ENCODE assay signal across 12 cellular contexts in genomic region chr13:94305463-94305862, GRCh38.
DNase-seq lines count a peak whose midpoint lies in the region; ATAC-seq, FAIRE-seq and TF ChIP-seq lines count a peak whose summit lies in the region.
"Had no signal": no experiment of that assay in that cellular context is flagged by ENCODE, and none has a peak within 500 bp of the region (broad histone marks: within the 10 kb centered on the region; RNA-seq: fewer than 3 reads in every experiment).

No MANE protein-coding gene starts in this region.

- H3K4me2 ChIP-seq in IMR-90 (ENCODE audit: low read depth, low read length) (no peak overlapping the region), GM12878 (ENCODE audit: control insufficient read depth, insufficient read depth) (no peak overlapping the region)

- in situ Hi-C loops in IMR-90 (cut with MboI; ENCODE audit: low sequenced_read_pairs) (no loop called here), GM12878 (cut with MboI) (no loop called here)

- SMC1A ChIA-PET in GM12878 (lab: Charles Lee; ENCODE audit: uncharacterized antibody, unreplicated experiment) = no interaction called here

- H3K9me3 ChIP-seq in IMR-90 (ENCODE audit: control insufficient read depth, insufficient read depth, low read length) = no peaks in the 10 kb centered on the region
- no peaks in the 10 kb centered on the region for H3K9me3 ChIP-seq in GM12878 (replicated peaks; ENCODE audit: control insufficient read depth, insufficient read depth, low read length)
- no peaks in the 10 kb centered on the region for H3K9me3 ChIP-seq in effector memory CD4-positive, alpha-beta T cell (ENCODE audit: control insufficient read depth, low read length)
- H3K9me3 ChIP-seq: spleen had no signal

- TF ChIP-seq POLR2A in IMR-90 (IDR thresholded peaks at IDR 0.05; ENCODE audit: low read depth, low read length) = no peak
- TF ChIP-seq POLR2A in GM12878 (IDR thresholded peaks at IDR 0.05; ENCODE audit: low read depth, low read length) = no peak

- no peak overlapping the region for H2BK120ac ChIP-seq in IMR-90 (ENCODE audit: low read depth, low read length)

- H4K20me1 ChIP-seq in IMR-90 (ENCODE audit: insufficient read depth, low read length) (no peaks in the 10 kb centered on the region), GM12878 (ENCODE audit: control insufficient read depth, insufficient read depth) (no peaks in the 10 kb centered on the region)

- intact Hi-C loops in IMR-90 (cut with micrococcal nuclease) (loop anchor here (5.0 kb wide), 1 partner anchor 53 kb away; no protein-coding TSS in a partner anchor), GM12878 (cut with micrococcal nuclease; ENCODE audit: unreplicated experiment) (no loop called here), left cardiac atrium (cut with DNase I) (no loop called here)

- H3K4me3 ChIP-seq in IMR-90 (ENCODE audit: insufficient read depth, low read depth, low read length) = no peak overlapping the region
- H3K4me3 ChIP-seq in GM12878 = no peak overlapping the region
- no peak overlapping the region for H3K4me3 ChIP-seq in effector memory CD4-positive, alpha-beta T cell (ENCODE audit: insufficient read depth, low read depth, low read length, poor library complexity, severe bottlenecking)
- H3K4me3 ChIP-seq: spleen had no signal

- no peaks in the 10 kb centered on the region for H3K79me2 ChIP-seq in GM12878 (ENCODE audit: control insufficient read depth, insufficient read depth, low read length)

- dilution Hi-C loops in IMR-90 (cut with HindIII; ENCODE audit: low sequenced_read_pairs, unreplicated experiment) = no loop called here

- CTCF ChIA-PET in IMR-90 (lab: Yijun Ruan, JAX) = no interaction called here
- CTCF ChIA-PET in GM12878 (lab: Yijun Ruan, JAX) = no interaction called here

- H3K79me1 ChIP-seq in IMR-90 (ENCODE audit: low read depth in 1 of 2, low read length in 2 of 2) = no peaks in the 10 kb centered on the region

- H2BK15ac ChIP-seq in IMR-90 (ENCODE audit: low read depth, low read length) = no peak overlapping the region

- H3K4me1 ChIP-seq in IMR-90 (ENCODE audit: control insufficient read depth, insufficient read depth, low read length) (peaks cover 10% of the 10 kb centered on the region), GM12878 (ENCODE audit: control insufficient read depth, insufficient read depth, low read length) (no peaks in the 10 kb centered on the region)
- H3K4me1 ChIP-seq in effector memory CD4-positive, alpha-beta T cell (ENCODE audit: control insufficient read depth, insufficient read depth, low read length, poor library complexity, severe bottlenecking) = no peaks in the 10 kb centered on the region
- H3K4me1 ChIP-seq: spleen had no signal

- FAIRE-seq in GM12878 (lab: Jason Lieb, UNC) (no peak), D721Med (lab: Jason Lieb, UNC) (no peak)

- H2BK20ac ChIP-seq in IMR-90 (ENCODE audit: low read depth, low read length) = no peak overlapping the region

- H3K9me1 ChIP-seq in IMR-90 (ENCODE audit: insufficient read depth, low read length) = peaks cover 6% of the 10 kb centered on the region; the same call in 1 of the 2 replicates

- no peak overlapping the region for H2AK5ac ChIP-seq in IMR-90 (ENCODE audit: low read depth, low read length)

- no peak overlapping the region for H2AK9ac ChIP-seq in IMR-90 (replicated peaks; ENCODE audit: low read depth, low read length, poor library complexity)

- H3K23ac ChIP-seq in IMR-90 (ENCODE audit: low read depth, low read length) = no peak overlapping the region

- H4K5ac ChIP-seq in IMR-90 (ENCODE audit: low read depth, low read length) = no peak overlapping the region

- H3K9ac ChIP-seq in IMR-90 (ENCODE audit: low read depth, low read length) (no peak overlapping the region), GM12878 (ENCODE audit: control insufficient read depth, insufficient read depth, low read length) (no peak overlapping the region)

- H4K91ac ChIP-seq in IMR-90 (ENCODE audit: insufficient read depth, low read depth, low read length) = no peak overlapping the region

- H2BK5ac ChIP-seq in IMR-90 (ENCODE audit: low read depth, low read length, poor library complexity, severe bottlenecking) = no peak overlapping the region

- H3K27me3 ChIP-seq in IMR-90 (ENCODE audit: control insufficient read depth, insufficient read depth, low read length) = no peaks in the 10 kb centered on the region
- no peaks in the 10 kb centered on the region; a peak in 1 of 4 replicates for H3K27me3 ChIP-seq in GM12878 (replicated peaks in 1 of 2; ENCODE audit: control insufficient read depth in 2 of 2, insufficient read depth in 2 of 2, low read length in 1 of 2)
- no peaks in the 10 kb centered on the region for H3K27me3 ChIP-seq in effector memory CD4-positive, alpha-beta T cell (replicated peaks; ENCODE audit: control insufficient read depth, insufficient read depth, low read length, poor library complexity, severe bottlenecking)
- H3K27me3 ChIP-seq: spleen had no signal

- DNase-seq in IMR-90 (peak; percentile 90), GM12878 (ENCODE audit: low read depth, low spot score) (no peak), left cardiac atrium (no peak), superior temporal gyrus (ENCODE audit: extremely low spot score) (peak; percentile 47), D721Med (ENCODE audit: insufficient read length, low spot score) (no peak), activated gamma-delta T cell treated with Interleukin-2 at 50 U/mL for 16 hours (no peak)
- no peak for DNase-seq in effector memory CD4-positive, alpha-beta T cell
- DNase-seq: GOT3, Kasumi-1, spleen, T-helper 1 cell had no signal

- TF ChIP-seq CTCF in IMR-90 (conservative IDR thresholded peaks at IDR 0.05; ENCODE audit: low read depth, low read length) (no peak), GM12878 (IDR thresholded peaks at IDR 0.05 in 2 of 3, conservative IDR thresholded peaks at IDR 0.05 in 1 of 3; ENCODE audit: control insufficient read depth in 2 of 3, extremely low read depth in 1 of 3, insufficient read depth in 1 of 3, low read depth in 3 of 3, low read length in 3 of 3) (no peak), D721Med (IDR thresholded peaks at IDR 0.05; ENCODE audit: insufficient read depth, missing control alignments) (no peak)

- BruUV-seq in IMR-90 (replicated peaks; lab: Mats Ljungman, UMichigan) (no TSS peak), GM12878 (replicated peaks; lab: Mats Ljungman, UMichigan) (no TSS peak)

- H3K18ac ChIP-seq in IMR-90 (ENCODE audit: low read depth, low read length) = no peak overlapping the region

- RAD21 ChIA-PET in GM12878 (lab: Charles Lee; ENCODE audit: unreplicated experiment) = no interaction called here

- WGBS in IMR-90 (ENCODE audit: extremely low coverage in 2 of 2, insufficient read length in 1 of 2), 2 experiments = no CpG with 5 or more reads among the region's 1 CpG
- WGBS in GM12878 (ENCODE audit: insufficient coverage, insufficient replicate concordance, low lambda C conversion rate, missing lambda C conversion rate) = 15% methylated on average over 1 of the region's 1 CpG

- POLR2A ChIA-PET in IMR-90 (lab: Charles Lee; ENCODE audit: unreplicated experiment) (no interaction called here), GM12878 (lab: Charles Lee) (no interaction called here)

- H3K4ac ChIP-seq in IMR-90 (ENCODE audit: low read depth, low read length) = no peak overlapping the region

- H3K27ac ChIP-seq in IMR-90 (ENCODE audit: insufficient read depth, low read length) = no peak overlapping the region
- no peak overlapping the region for H3K27ac ChIP-seq in GM12878 (ENCODE audit: control insufficient read depth, insufficient read depth)
- no peak overlapping the region for H3K27ac ChIP-seq in effector memory CD4-positive, alpha-beta T cell (ENCODE audit: insufficient read depth, low read length, poor library complexity, severe bottlenecking)
- H3K27ac ChIP-seq: spleen had no signal

- no peak for TF ChIP-seq EP300 in GM12878 (IDR thresholded peaks at IDR 0.05; ENCODE audit: borderline replicate concordance in 1 of 2, control insufficient read depth in 1 of 2, low read depth in 2 of 2, low read length in 2 of 2)

- no peak overlapping the region for H2AFZ ChIP-seq in IMR-90 (replicated peaks; ENCODE audit: low read length, poor library complexity)
- H2AFZ ChIP-seq in GM12878 (ENCODE audit: control insufficient read depth, low read depth, low read length) = no peak overlapping the region

- H3K14ac ChIP-seq in IMR-90 (replicated peaks; ENCODE audit: low read depth, low read length) = no peak overlapping the region

- H3K56ac ChIP-seq in IMR-90 (ENCODE audit: extremely low read depth, insufficient read depth, low read length) = no peak overlapping the region

- no peak for TF ChIP-seq RAD21 in IMR-90 (IDR thresholded peaks at IDR 0.05; ENCODE audit: low read length)
- TF ChIP-seq RAD21 in GM12878 (IDR thresholded peaks at IDR 0.05; ENCODE audit: insufficient read depth, low read depth, low read length) = no peak

- peak; percentile 79 for ATAC-seq in IMR-90 (ENCODE audit: low read depth)
- ATAC-seq in GM12878 = no peak
- peak; percentile 34 to 94 for ATAC-seq in left cardiac atrium
- ATAC-seq: stimulated activated effector memory CD8-positive, alpha-beta T cell treated with anti-CD3 and anti-CD28 coated beads, Interleukin-12 subunit alpha, Interleukin-12 subunit beta, amount 100 ng/mL, for 72 hours had no signal

- H3K36me3 ChIP-seq in IMR-90 (ENCODE audit: control insufficient read depth, insufficient read depth, low read length) (no peaks in the 10 kb centered on the region), GM12878 (ENCODE audit: control insufficient read depth in 2 of 2, insufficient read depth in 2 of 2, low read length in 1 of 2) (no peaks in the 10 kb centered on the region)
- no peaks in the 10 kb centered on the region for H3K36me3 ChIP-seq in effector memory CD4-positive, alpha-beta T cell (ENCODE audit: control insufficient read depth, insufficient read depth, low read length)
- H3K36me3 ChIP-seq: spleen had no signal

- no peak overlapping the region for H4K8ac ChIP-seq in IMR-90 (ENCODE audit: low read depth in 2 of 2, low read length in 2 of 2)

TF ChIP-seq in IMR-90, 13 proteins besides CTCF, POLR2A, EP300 and RAD21 (continues in another document):
- TF ChIP-seq MXI1 (IDR thresholded peaks at IDR 0.05; ENCODE audit: borderline replicate concordance, low read depth, low read length) = no peak
- TF ChIP-seq CHD1 (IDR thresholded peaks at IDR 0.05; ENCODE audit: low read depth, low read length) = no peak
- no peak for TF ChIP-seq RCOR1 (IDR thresholded peaks at IDR 0.05; ENCODE audit: insufficient replicate concordance, low read length)

TF ChIP-seq in GM12878, 131 proteins besides CTCF, POLR2A, EP300 and RAD21 (continues in another document):
- no peak for TF ChIP-seq ZZZ3 (IDR thresholded peaks at IDR 0.05; ENCODE audit: control insufficient read depth, insufficient read length, low read depth)
- TF ChIP-seq SREBF1 (IDR thresholded peaks at IDR 0.05; ENCODE audit: low read length) = no peak
- TF ChIP-seq KAT2A (conservative IDR thresholded peaks at IDR 0.05; ENCODE audit: control insufficient read depth, low read depth, low read length) = no peak
- TF ChIP-seq BACH1 (IDR thresholded peaks at IDR 0.05; ENCODE audit: borderline replicate concordance) = no peak
- TF ChIP-seq MTA3 (IDR thresholded peaks at IDR 0.05; ENCODE audit: borderline replicate concordance, low read length) = no peak

Comparison
In these comparisons a context has a peak if more than half of its experiments do, and no peak if none do; other contexts are left out.
1. DNase-seq: peak in IMR-90 (single experiment) and superior temporal gyrus (single experiment); none in GM12878 (single experiment), left cardiac atrium (single experiment), D721Med (single experiment), activated gamma-delta T cell treated with Interleukin-2 at 50 U/mL for 16 hours (single experiment) and effector memory CD4-positive, alpha-beta T cell (0 of 3).